Comparison of ENCODE assay signal across 1 cellular context in the genomic region with DNA sequence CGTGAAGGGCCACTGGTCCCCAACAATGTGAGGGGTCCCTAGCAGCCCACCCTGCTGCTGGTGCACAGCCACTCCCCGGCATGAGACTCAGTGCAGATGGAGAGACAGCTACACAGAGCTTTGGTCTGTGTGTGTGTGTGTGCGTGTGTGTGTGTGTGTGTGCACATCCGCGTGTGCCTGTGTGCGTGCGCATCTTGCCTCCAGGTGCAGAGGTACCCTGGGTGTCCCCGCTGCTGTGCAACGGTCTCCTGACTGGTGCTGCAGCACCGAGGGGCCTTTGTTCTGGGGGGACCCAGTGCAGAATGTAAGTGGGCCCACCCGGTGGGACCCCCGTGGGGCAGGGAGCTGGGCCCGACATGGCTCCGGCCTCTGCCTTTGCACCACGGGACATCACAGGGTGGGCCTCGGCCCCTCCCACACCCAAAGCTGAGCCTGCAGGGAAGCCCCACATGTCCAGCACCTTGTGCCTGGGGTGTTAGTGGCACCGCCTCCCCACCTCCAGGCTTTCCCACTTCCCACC.
A peak's percentile ranks its signal among the peaks of the same experiment; 100 is the strongest.
TF ChIP-seq lines count a peak whose summit lies in the region.

No MANE protein-coding gene starts in this region.

TF ChIP-seq in HepG2, 621 proteins besides CTCF, POLR2A, EP300 and RAD21:
- TF ChIP-seq RBFOX2 (IDR thresholded peaks at IDR 0.05; ENCODE audit: low read depth, low read length): peak; percentile 78
- TF ChIP-seq ZNF777 (CRISPR knock-in tag; IDR thresholded peaks at IDR 0.05): no peak
- peak; percentile 28; the same call in 1 of the 2 replicates for TF ChIP-seq ZBTB38 (CRISPR knock-in tag; IDR thresholded peaks at IDR 0.05)
- TF ChIP-seq NFE2L1 (CRISPR knock-in tag; IDR thresholded peaks at IDR 0.05; ENCODE audit: borderline replicate concordance): no peak
- TF ChIP-seq ZNF451 (CRISPR knock-in tag; IDR thresholded peaks at IDR 0.05): no peak
- TF ChIP-seq, protein P1, sequence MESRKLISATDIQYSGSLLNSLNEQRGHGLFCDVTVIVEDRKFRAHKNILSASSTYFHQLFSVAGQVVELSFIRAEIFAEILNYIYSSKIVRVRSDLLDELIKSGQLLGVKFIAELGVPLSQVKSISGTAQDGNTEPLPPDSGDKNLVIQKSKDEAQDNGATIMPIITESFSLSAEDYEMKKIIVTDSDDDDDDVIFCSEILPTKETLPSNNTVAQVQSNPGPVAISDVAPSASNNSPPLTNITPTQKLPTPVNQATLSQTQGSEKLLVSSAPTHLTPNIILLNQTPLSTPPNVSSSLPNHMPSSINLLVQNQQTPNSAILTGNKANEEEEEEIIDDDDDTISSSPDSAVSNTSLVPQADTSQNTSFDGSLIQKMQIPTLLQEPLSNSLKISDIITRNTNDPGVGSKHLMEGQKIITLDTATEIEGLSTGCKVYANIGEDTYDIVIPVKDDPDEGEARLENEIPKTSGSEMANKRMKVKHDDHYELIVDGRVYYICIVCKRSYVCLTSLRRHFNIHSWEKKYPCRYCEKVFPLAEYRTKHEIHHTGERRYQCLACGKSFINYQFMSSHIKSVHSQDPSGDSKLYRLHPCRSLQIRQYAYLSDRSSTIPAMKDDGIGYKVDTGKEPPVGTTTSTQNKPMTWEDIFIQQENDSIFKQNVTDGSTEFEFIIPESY (CRISPR knock-in tag; IDR thresholded peaks at IDR 0.05): peak; percentile 78
- peak; percentile 98 for TF ChIP-seq AGO2 (optimal IDR thresholded peaks at IDR 0.05; ENCODE audit: low read depth, low read length)
- TF ChIP-seq KAT7 (CRISPR knock-in tag; IDR thresholded peaks at IDR 0.05; ENCODE audit: borderline replicate concordance): no peak
- TF ChIP-seq ZFX (CRISPR knock-in tag; IDR thresholded peaks at IDR 0.05; ENCODE audit: low read depth): 0 out of 2 replicates have a peak, but pooled peaks have one; percentile 20
- TF ChIP-seq, protein P2, sequence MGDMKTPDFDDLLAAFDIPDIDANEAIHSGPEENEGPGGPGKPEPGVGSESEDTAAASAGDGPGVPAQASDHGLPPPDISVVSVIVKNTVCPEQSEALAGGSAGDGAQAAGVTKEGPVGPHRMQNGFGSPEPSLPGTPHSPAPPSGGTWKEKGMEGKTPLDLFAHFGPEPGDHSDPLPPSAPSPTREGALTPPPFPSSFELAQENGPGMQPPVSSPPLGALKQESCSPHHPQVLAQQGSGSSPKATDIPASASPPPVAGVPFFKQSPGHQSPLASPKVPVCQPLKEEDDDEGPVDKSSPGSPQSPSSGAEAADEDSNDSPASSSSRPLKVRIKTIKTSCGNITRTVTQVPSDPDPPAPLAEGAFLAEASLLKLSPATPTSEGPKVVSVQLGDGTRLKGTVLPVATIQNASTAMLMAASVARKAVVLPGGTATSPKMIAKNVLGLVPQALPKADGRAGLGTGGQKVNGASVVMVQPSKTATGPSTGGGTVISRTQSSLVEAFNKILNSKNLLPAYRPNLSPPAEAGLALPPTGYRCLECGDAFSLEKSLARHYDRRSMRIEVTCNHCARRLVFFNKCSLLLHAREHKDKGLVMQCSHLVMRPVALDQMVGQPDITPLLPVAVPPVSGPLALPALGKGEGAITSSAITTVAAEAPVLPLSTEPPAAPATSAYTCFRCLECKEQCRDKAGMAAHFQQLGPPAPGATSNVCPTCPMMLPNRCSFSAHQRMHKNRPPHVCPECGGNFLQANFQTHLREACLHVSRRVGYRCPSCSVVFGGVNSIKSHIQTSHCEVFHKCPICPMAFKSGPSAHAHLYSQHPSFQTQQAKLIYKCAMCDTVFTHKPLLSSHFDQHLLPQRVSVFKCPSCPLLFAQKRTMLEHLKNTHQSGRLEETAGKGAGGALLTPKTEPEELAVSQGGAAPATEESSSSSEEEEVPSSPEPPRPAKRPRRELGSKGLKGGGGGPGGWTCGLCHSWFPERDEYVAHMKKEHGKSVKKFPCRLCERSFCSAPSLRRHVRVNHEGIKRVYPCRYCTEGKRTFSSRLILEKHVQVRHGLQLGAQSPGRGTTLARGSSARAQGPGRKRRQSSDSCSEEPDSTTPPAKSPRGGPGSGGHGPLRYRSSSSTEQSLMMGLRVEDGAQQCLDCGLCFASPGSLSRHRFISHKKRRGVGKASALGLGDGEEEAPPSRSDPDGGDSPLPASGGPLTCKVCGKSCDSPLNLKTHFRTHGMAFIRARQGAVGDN (CRISPR knock-in tag; IDR thresholded peaks at IDR 0.05): 0 out of 2 replicates have a peak, but pooled peaks have one; percentile 24
- peak; percentile 35 for TF ChIP-seq RBM39 (IDR thresholded peaks at IDR 0.05; ENCODE audit: low read depth, low read length, poor library complexity, severe bottlenecking)
- TF ChIP-seq RBM22 (optimal IDR thresholded peaks at IDR 0.05; ENCODE audit: low read length): peak; percentile 73
